Comparison of ENCODE assay signal across 19 cellular contexts in genomic region chr20:44997171-44997570, GRCh38. TPM values are rescaled to one million over a fixed set of nuclear protein-coding genes. Genes with fewer than 3 reads are reported as not detected.
DNase-seq lines count a peak whose midpoint lies in the region; ATAC-seq lines count a peak whose summit lies in the region.
"Had no signal": no experiment of that assay in that cellular context is flagged by ENCODE, and none has a peak within 500 bp of the region (broad histone marks: within the 10 kb centered on the region; RNA-seq: fewer than 3 reads in every experiment).

No MANE protein-coding gene starts in this region.

- H2BK120ac ChIP-seq in trophoblast cell (ENCODE audit: insufficient read depth, low read length, poor library complexity): no peak overlapping the region

- H3K27ac ChIP-seq in trophoblast cell (ENCODE audit: low read depth, low read length): no peak overlapping the region
- H3K27ac ChIP-seq: GM23248, left lung had no signal

- peak; percentile 56 for ATAC-seq in activated naive CD8-positive, alpha-beta T cell treated with anti-CD3 and anti-CD28 coated beads, Interleukin-2, amount 50 U/mL, for 24 hours
- ATAC-seq in GM19328 (IDR thresholded peaks at IDR 0.05; ENCODE audit: unreplicated experiment) (no peak), HG03108 (IDR thresholded peaks at IDR 0.05; ENCODE audit: unreplicated experiment) (no peak)
- ATAC-seq: left lung had no signal

- no peak overlapping the region for H4K12ac ChIP-seq in trophoblast cell (ENCODE audit: low read depth, low read length)

- no peak overlapping the region for H3K18ac ChIP-seq in trophoblast cell (ENCODE audit: low read length)

- H2BK12ac ChIP-seq in trophoblast cell (ENCODE audit: low read length): no peak overlapping the region

- intact Hi-C loops in activated CD4-positive, alpha-beta memory T cell treated with anti-CD3 and anti-CD28 coated beads for 36 hours (cut with micrococcal nuclease): no loop called here

- POLR2A ChIA-PET in activated CD4-positive, alpha-beta memory T cell treated with anti-CD3 and anti-CD28 coated beads for 36 hours (lab: Charles Lee): interaction anchor here (0.6 to 1.8 kb wide), 2 partner anchors 21 to 37 kb away, joined by 3 to 5 read pairs; partner anchors contain the start of gene TOMM34
- POLR2A ChIA-PET in activated CD4-positive, alpha-beta memory T cell treated with anti-CD3 and anti-CD28 coated beads, Interleukin-2, amount 10 ng/mL, durations not matched to agents 7 days and 5 days (lab: Charles Lee): interaction anchor here (1.2 to 2.2 kb wide), 3 partner anchors 10 to 87 kb away, joined by 4 to 9 read pairs (median 6); partner anchors contain the start of gene PABPC1L

- no peaks in the 10 kb centered on the region for H3K27me3 ChIP-seq in trophoblast cell (ENCODE audit: insufficient read depth, low read length)
- H3K27me3 ChIP-seq: BE2C, left lung had no signal

- no peaks in the 10 kb centered on the region for H3K9me3 ChIP-seq in trophoblast cell (ENCODE audit: insufficient read depth, low read depth, low read length)
- H3K9me3 ChIP-seq: BE2C, left lung had no signal

- WGBS in trophoblast cell (ENCODE audit: extremely low coverage, insufficient coverage, insufficient read length): no CpG with 5 or more reads among the region's 6 CpGs

- peaks cover 63% of the 10 kb centered on the region for H3K36me3 Mint-ChIP-seq in activated CD4-positive, alpha-beta memory T cell treated with anti-CD3 and anti-CD28 coated beads for 36 hours
- peaks cover 75% of the 10 kb centered on the region for H3K36me3 Mint-ChIP-seq in activated CD4-positive, alpha-beta memory T cell treated with anti-CD3 and anti-CD28 coated beads, Interleukin-2, amount 10 ng/mL, durations not matched to agents 7 days and 5 days (ENCODE audit: low read depth)
- H3K36me3 Mint-ChIP-seq in activated naive CD8-positive, alpha-beta T cell treated with anti-CD3 and anti-CD28 coated beads, Interleukin-2, amount 50 U/mL, for 24 hours (ENCODE audit: low read depth): peaks cover 75% of the 10 kb centered on the region

- H3K27me3 Mint-ChIP-seq in activated CD4-positive, alpha-beta memory T cell treated with anti-CD3 and anti-CD28 coated beads for 36 hours: no peaks in the 10 kb centered on the region
- H3K27me3 Mint-ChIP-seq in activated CD4-positive, alpha-beta memory T cell treated with anti-CD3 and anti-CD28 coated beads, Interleukin-2, amount 10 ng/mL, durations not matched to agents 7 days and 5 days: no peaks in the 10 kb centered on the region
- H3K27me3 Mint-ChIP-seq in activated naive CD8-positive, alpha-beta T cell treated with anti-CD3 and anti-CD28 coated beads, Interleukin-2, amount 50 U/mL, for 24 hours: no peaks in the 10 kb centered on the region
- H3K27me3 Mint-ChIP-seq: brain had no signal

- H4K8ac ChIP-seq in trophoblast cell (ENCODE audit: low read depth, low read length): no peak overlapping the region

- H4K91ac ChIP-seq in trophoblast cell (ENCODE audit: low read depth, low read length): no peak overlapping the region

- no peak overlapping the region for H3K4me3 ChIP-seq in trophoblast cell (ENCODE audit: low read depth, low read length)
- H3K4me3 ChIP-seq: GM23248, left lung had no signal

- no peak overlapping the region for H3K4me3 Mint-ChIP-seq in activated CD4-positive, alpha-beta memory T cell treated with anti-CD3 and anti-CD28 coated beads for 36 hours
- no peak overlapping the region for H3K4me3 Mint-ChIP-seq in activated CD4-positive, alpha-beta memory T cell treated with anti-CD3 and anti-CD28 coated beads, Interleukin-2, amount 10 ng/mL, durations not matched to agents 7 days and 5 days
- H3K4me3 Mint-ChIP-seq in activated naive CD8-positive, alpha-beta T cell treated with anti-CD3 and anti-CD28 coated beads, Interleukin-2, amount 50 U/mL, for 24 hours: peak overlapping the region; percentile 49
- H3K4me3 Mint-ChIP-seq: brain had no signal

- no peaks in the 10 kb centered on the region for H3K4me1 ChIP-seq in trophoblast cell (ENCODE audit: control insufficient read depth in 1 of 2, insufficient read depth in 2 of 2, low read length in 2 of 2)
- H3K4me1 ChIP-seq: BE2C had no signal

- no peak overlapping the region for H3K9ac ChIP-seq in trophoblast cell (ENCODE audit: low read length)
- H3K9ac ChIP-seq: GM23248 had no signal

- H3K4me1 Mint-ChIP-seq in activated CD4-positive, alpha-beta memory T cell treated with anti-CD3 and anti-CD28 coated beads for 36 hours (ENCODE audit: low read depth): peaks cover 65% of the 10 kb centered on the region
- peaks cover 43% of the 10 kb centered on the region for H3K4me1 Mint-ChIP-seq in activated CD4-positive, alpha-beta memory T cell treated with anti-CD3 and anti-CD28 coated beads, Interleukin-2, amount 10 ng/mL, durations not matched to agents 7 days and 5 days
- peaks cover 69% of the 10 kb centered on the region for H3K4me1 Mint-ChIP-seq in activated naive CD8-positive, alpha-beta T cell treated with anti-CD3 and anti-CD28 coated beads, Interleukin-2, amount 50 U/mL, for 24 hours
- H3K4me1 Mint-ChIP-seq: brain had no signal

- H2AK5ac ChIP-seq in trophoblast cell (ENCODE audit: low read length): no peak overlapping the region

- no peak overlapping the region for H2BK5ac ChIP-seq in trophoblast cell (ENCODE audit: low read depth, low read length, poor library complexity)

- H3K79me1 ChIP-seq in trophoblast cell (ENCODE audit: low read length): no peaks in the 10 kb centered on the region

- DNase-seq in activated CD4-positive, alpha-beta memory T cell treated with anti-CD3 and anti-CD28 coated beads for 36 hours: no peak
- no peak for DNase-seq in activated CD4-positive, alpha-beta memory T cell treated with anti-CD3 and anti-CD28 coated beads, Interleukin-2, amount 10 ng/mL, durations not matched to agents 7 days and 5 days
- DNase-seq in M059J (ENCODE audit: low read depth) (peak; percentile 25), trophoblast cell (peak; percentile 91 to 95), NCI-H1105 (lab: John Stamatoyannopoulos, UW) (no peak)
- DNase-seq in activated naive CD8-positive, alpha-beta T cell treated with anti-CD3 and anti-CD28 coated beads, Interleukin-2, amount 50 U/mL, for 24 hours: no peak
- DNase-seq: activated CD4-positive, alpha-beta T cell treated with anti-CD3 and anti-CD28 coated beads for 4 hours; BE2C; GM23248; head of caudate nucleus; left lung; midbrain; OCI-M1; Right ventricle myocardium superior; small intestine; stimulated activated CD4-positive, alpha-beta T cell treated with anti-CD3 and anti-CD28 coated beads, Interleukin-2, amount 100 ng/mL, for 48 hours had no signal

- H3K9me3 Mint-ChIP-seq in activated CD4-positive, alpha-beta memory T cell treated with anti-CD3 and anti-CD28 coated beads for 36 hours: no peaks in the 10 kb centered on the region
- H3K9me3 Mint-ChIP-seq in activated CD4-positive, alpha-beta memory T cell treated with anti-CD3 and anti-CD28 coated beads, Interleukin-2, amount 10 ng/mL, durations not matched to agents 7 days and 5 days: no peaks in the 10 kb centered on the region
- no peaks in the 10 kb centered on the region for H3K9me3 Mint-ChIP-seq in activated naive CD8-positive, alpha-beta T cell treated with anti-CD3 and anti-CD28 coated beads, Interleukin-2, amount 50 U/mL, for 24 hours
- H3K9me3 Mint-ChIP-seq: brain had no signal

- no peak overlapping the region for H3K4me2 ChIP-seq in trophoblast cell (ENCODE audit: low read length)

- no peak overlapping the region for H3K14ac ChIP-seq in trophoblast cell (ENCODE audit: low read length)

- peaks cover 10 to 19% of the 10 kb centered on the region in 2 experiments for H3K36me3 ChIP-seq in trophoblast cell (ENCODE audit: control insufficient read depth in 1 of 2, insufficient read depth in 2 of 2, low read length in 2 of 2)

- CTCF ChIA-PET in activated CD4-positive, alpha-beta memory T cell treated with anti-CD3 and anti-CD28 coated beads for 36 hours (lab: Charles Lee): interaction anchor here (1.1 to 6.2 kb wide), 3 partner anchors 15 to 98 kb away, joined by 3 to 29 read pairs (median 5); no protein-coding TSS in a partner anchor
- CTCF ChIA-PET in activated CD4-positive, alpha-beta memory T cell treated with anti-CD3 and anti-CD28 coated beads, Interleukin-2, amount 10 ng/mL, durations not matched to agents 7 days and 5 days (lab: Charles Lee): interaction anchor here (0.8 to 3.2 kb wide), 5 partner anchors 8 to 46 kb away, joined by 3 to 15 read pairs (median 4); no protein-coding TSS in a partner anchor

- no peaks in the 10 kb centered on the region for H3K79me2 ChIP-seq in trophoblast cell (ENCODE audit: control insufficient read depth, insufficient read depth, low read length, poor library complexity)

- no peak overlapping the region for H3K23ac ChIP-seq in trophoblast cell (ENCODE audit: low read length)

- H3K4ac ChIP-seq in trophoblast cell (ENCODE audit: low read depth, low read length): no peak overlapping the region

- peak overlapping the region; percentile 69 for H3K27ac Mint-ChIP-seq in activated CD4-positive, alpha-beta memory T cell treated with anti-CD3 and anti-CD28 coated beads for 36 hours
- H3K27ac Mint-ChIP-seq in activated CD4-positive, alpha-beta memory T cell treated with anti-CD3 and anti-CD28 coated beads, Interleukin-2, amount 10 ng/mL, durations not matched to agents 7 days and 5 days: no peak overlapping the region
- H3K27ac Mint-ChIP-seq in activated naive CD8-positive, alpha-beta T cell treated with anti-CD3 and anti-CD28 coated beads, Interleukin-2, amount 50 U/mL, for 24 hours: peak overlapping the region; percentile 91
- H3K27ac Mint-ChIP-seq: brain had no signal

- no peak overlapping the region for H2AFZ ChIP-seq in trophoblast cell (ENCODE audit: insufficient read depth, low read length, poor library complexity)
- H2AFZ ChIP-seq: GM23248 had no signal

RNA-seq across cellular contexts. Expression of gene STK4, which starts 30.9 kb away (rescaled TPM):
- 100 to 1,000 TPM; 126 to 128 TPM for total RNA-seq in activated CD4-positive, alpha-beta memory T cell treated with anti-CD3 and anti-CD28 coated beads for 36 hours
- 100 to 1,000 TPM; 204 to 213 TPM for total RNA-seq in activated CD4-positive, alpha-beta memory T cell treated with anti-CD3 and anti-CD28 coated beads, Interleukin-2, amount 10 ng/mL, durations not matched to agents 7 days and 5 days
- total RNA-seq in M059J (2014; rRNA removed; shearing (Covaris generic)): 39.0 and 56.0 TPM in 2 replicates
- polyA plus RNA-seq in trophoblast cell (2013): 13.2 and 14.0 TPM in 2 replicates

RNA-seq across cellular contexts. Expression of gene TOMM34, which starts 37.0 kb away (rescaled TPM):
- 10 to 100 TPM; 56.3 to 58.4 TPM for total RNA-seq in activated CD4-positive, alpha-beta memory T cell treated with anti-CD3 and anti-CD28 coated beads for 36 hours
- total RNA-seq in activated CD4-positive, alpha-beta memory T cell treated with anti-CD3 and anti-CD28 coated beads, Interleukin-2, amount 10 ng/mL, durations not matched to agents 7 days and 5 days: 10 to 100 TPM; 16.0 to 16.4 TPM
- total RNA-seq in M059J (2014; rRNA removed; shearing (Covaris generic)): 113 and 118 TPM in 2 replicates
- 40.4 and 42.2 TPM in 2 replicates for polyA plus RNA-seq in trophoblast cell (2013)

Comparison
In these comparisons a context has a peak if more than half of its experiments do, and no peak if none do; other contexts are left out.
1. DNase-seq: peak in M059J (single experiment) and trophoblast cell (2 of 2); none in activated CD4-positive, alpha-beta memory T cell treated with anti-CD3 and anti-CD28 coated beads for 36 hours (single experiment), activated CD4-positive, alpha-beta memory T cell treated with anti-CD3 and anti-CD28 coated beads, Interleukin-2, amount 10 ng/mL, durations not matched to agents 7 days and 5 days (single experiment), activated naive CD8-positive, alpha-beta T cell treated with anti-CD3 and anti-CD28 coated beads, Interleukin-2, amount 50 U/mL, for 24 hours (single experiment) and NCI-H1105 (single experiment).